25 cellular contexts compared by ENCODE assay signal in genomic region chr15:64742921-64743320, GRCh38. TPM values are rescaled to one million over a fixed set of nuclear protein-coding genes. Genes with fewer than 3 reads are reported as not detected.
DNase-seq lines count a peak whose midpoint lies in the region; ATAC-seq and TF ChIP-seq lines count a peak whose summit lies in the region.
"Had no signal": no experiment of that assay in that cellular context is flagged by ENCODE, and none has a peak within 500 bp of the region (broad histone marks: within the 10 kb centered on the region; RNA-seq: fewer than 3 reads in every experiment).

No MANE protein-coding gene starts in this region.

- H3K36me3 Mint-ChIP-seq in WTC11, result peaks cover 61% of the 10 kb centered on the region
- H3K36me3 Mint-ChIP-seq in activated CD8-positive, alpha-beta memory T cell treated with anti-CD3 and anti-CD28 coated beads, Interleukin-2, amount 10 ng/mL, durations not matched to agents 7 days and 5 days, result no peaks in the 10 kb centered on the region
- H3K36me3 Mint-ChIP-seq: CD8-positive, alpha-beta T cell had no signal

- no peaks in the 10 kb centered on the region for H3K9me3 ChIP-seq in cardiac muscle cell (ENCODE audit: low read depth)
- no peaks in the 10 kb centered on the region for H3K9me3 ChIP-seq in muscle layer of colon (ENCODE audit: low read length)
- no peaks in the 10 kb centered on the region for H3K9me3 ChIP-seq in subcutaneous abdominal adipose tissue (ENCODE audit: control insufficient read depth in 5 of 5, low read length in 5 of 5)
- H3K9me3 ChIP-seq: HAP-1, Peyer's patch had no signal

- DNase-seq in cardiac muscle cell (ENCODE audit: low read depth in 1 of 2, low spot score in 1 of 2) (no peak), left ventricle myocardium superior (no peak), WTC11 (ENCODE audit: low spot score) (no peak), NCI-H1694 treated with DMSO at 0.1 percent for 48 hours (lab: John Stamatoyannopoulos, UW) (no peak), RWPE1 (ENCODE audit: low spot score) (no peak)
- no peak for DNase-seq in activated CD8-positive, alpha-beta memory T cell treated with anti-CD3 and anti-CD28 coated beads, Interleukin-2, amount 10 ng/mL, durations not matched to agents 7 days and 5 days
- DNase-seq: ACHN; C1 segment of cervical spinal cord; CD8-positive, alpha-beta T cell; DND-41; KG1; NCI-H1092; NCI-H1436; NCI-H1930; NCI-H2227 treated with DMSO at 0.1 percent for 48 hours; NCI-H510A treated with DMSO at 0.1 percent for 48 hours; NCI-H748 treated with DMSO at 0.1 percent for 48 hours; NK-92 treated with Interleukin-12 subunit alpha and Interleukin-12 subunit beta, amount 100 ng/mL, for 24 hours; Peyer's patch had no signal

- H3K36me3 ChIP-seq in cardiac muscle cell (peaks cover 27% of the 10 kb centered on the region), muscle layer of colon (ENCODE audit: insufficient read depth, low read length) (peaks cover 9% of the 10 kb centered on the region), subcutaneous abdominal adipose tissue (ENCODE audit: control insufficient read depth in 5 of 5, insufficient read depth in 5 of 5, low read length in 5 of 5) (peaks cover 0 to 8% (median 2%) of the 10 kb centered on the region in 5 donors)
- H3K36me3 ChIP-seq: Peyer's patch had no signal

- no peak overlapping the region for H3K4me3 ChIP-seq in cardiac muscle cell
- no peak overlapping the region for H3K4me3 ChIP-seq in muscle layer of colon (ENCODE audit: low read depth in 1 of 2, low read length in 2 of 2)
- H3K4me3 ChIP-seq in subcutaneous abdominal adipose tissue (ENCODE audit: low read depth in 1 of 5, low read length in 5 of 5), result no peak overlapping the region
- H3K4me3 ChIP-seq: GM12878, HAP-1, Peyer's patch had no signal

- H3K4me1 ChIP-seq in cardiac muscle cell (ENCODE audit: low read depth), result no peaks in the 10 kb centered on the region
- peaks cover 72% of the 10 kb centered on the region for H3K4me1 ChIP-seq in muscle layer of colon (ENCODE audit: insufficient read depth, low read length)
- H3K4me1 ChIP-seq in subcutaneous abdominal adipose tissue (ENCODE audit: control insufficient read depth in 5 of 5, insufficient read depth in 5 of 5, low read length in 5 of 5), result peaks cover 2 to 27% (median 22%) of the 10 kb centered on the region in 5 donors
- H3K4me1 ChIP-seq: HAP-1 had no signal

- ATAC-seq in left ventricle myocardium superior (no peak), WTC11 (no peak)
- ATAC-seq in activated CD8-positive, alpha-beta memory T cell treated with anti-CD3 and anti-CD28 coated beads, Interleukin-2, amount 10 ng/mL, durations not matched to agents 7 days and 5 days, result no peak
- ATAC-seq: CD8-positive, alpha-beta T cell; GM12878 had no signal

- POLR2A ChIA-PET in WTC11 (lab: Charles Lee) (interaction anchor here (0.5 to 1.4 kb wide), 4 partner anchors 22 to 544 kb away, joined by 3 to 6 read pairs (median 3); partner anchors contain the start of gene PIF1), RWPE1 (lab: Yijun Ruan, JAX; ENCODE audit: low non-redundant PET) (no interaction called here)

- H3K4me1 Mint-ChIP-seq in WTC11, result peaks cover 25% of the 10 kb centered on the region
- H3K4me1 Mint-ChIP-seq in activated CD8-positive, alpha-beta memory T cell treated with anti-CD3 and anti-CD28 coated beads, Interleukin-2, amount 10 ng/mL, durations not matched to agents 7 days and 5 days, result no peaks in the 10 kb centered on the region

- intact Hi-C loops in left ventricle myocardium superior (cut with micrococcal nuclease), result loop anchor here (5.0 kb wide), 1 partner anchor 69 kb away; no protein-coding TSS in a partner anchor

- H3K27me3 ChIP-seq in cardiac muscle cell (no peaks in the 10 kb centered on the region), muscle layer of colon (ENCODE audit: control insufficient read depth in 1 of 2, insufficient read depth in 2 of 2, low read length in 2 of 2) (no peaks in the 10 kb centered on the region), subcutaneous abdominal adipose tissue (ENCODE audit: control insufficient read depth in 5 of 5, insufficient read depth in 4 of 5, low read length in 5 of 5) (peaks cover 0 to 4% (median 0%) of the 10 kb centered on the region in 5 donors)
- H3K27me3 ChIP-seq: Peyer's patch had no signal

- peak overlapping the region; percentile 31 for H3K27ac ChIP-seq in cardiac muscle cell
- peak overlapping the region; percentile 97 for H3K27ac ChIP-seq in muscle layer of colon (ENCODE audit: low read depth, low read length)
- peak overlapping the region; percentile 50 for H3K27ac ChIP-seq in subcutaneous abdominal adipose tissue (ENCODE audit: low read depth, low read length)
- no peak overlapping the region for H3K27ac ChIP-seq in RWPE1
- H3K27ac ChIP-seq: 22Rv1 had no signal

- CTCF ChIA-PET in WTC11 (lab: Charles Lee) (interaction anchor here (1.3 to 1.5 kb wide), 2 partner anchors 66 to 92 kb away, joined by 5 to 12 read pairs; no protein-coding TSS in a partner anchor), RWPE1 (lab: Yijun Ruan, JAX) (interaction anchor here (1.0 kb wide), 1 partner anchor 11 kb away, joined by 5 read pairs; no protein-coding TSS in a partner anchor)
- CTCF ChIA-PET in activated CD8-positive, alpha-beta memory T cell treated with anti-CD3 and anti-CD28 coated beads, Interleukin-2, amount 10 ng/mL, durations not matched to agents 7 days and 5 days (lab: Charles Lee), result interaction anchor here (1.4 kb wide), 1 partner anchor 10 kb away, joined by 5 read pairs; no protein-coding TSS in a partner anchor

- no peak for TF ChIP-seq CTCF in cardiac muscle cell (IDR thresholded peaks at IDR 0.05; ENCODE audit: low read depth, low read length)
- TF ChIP-seq CTCF in WTC11 (IDR thresholded peaks at IDR 0.05), result no peak
- no peak for TF ChIP-seq CTCF in RWPE1 (conservative IDR thresholded peaks at IDR 0.05; ENCODE audit: low read depth)

- no peaks in the 10 kb centered on the region for H3K9me3 Mint-ChIP-seq in WTC11
- H3K9me3 Mint-ChIP-seq in activated CD8-positive, alpha-beta memory T cell treated with anti-CD3 and anti-CD28 coated beads, Interleukin-2, amount 10 ng/mL, durations not matched to agents 7 days and 5 days (ENCODE audit: low read depth), result no peaks in the 10 kb centered on the region
- H3K9me3 Mint-ChIP-seq: CD8-positive, alpha-beta T cell had no signal

- peak overlapping the region; percentile 32 for H3K9ac ChIP-seq in muscle layer of colon (ENCODE audit: low read length)
- H3K9ac ChIP-seq in subcutaneous abdominal adipose tissue (ENCODE audit: low read length in 5 of 5), result no peak overlapping the region

- 0 out of 2 replicates have a peak overlapping the region, but pooled peaks have one; percentile 36 for H3K27ac Mint-ChIP-seq in WTC11
- no peak overlapping the region for H3K27ac Mint-ChIP-seq in activated CD8-positive, alpha-beta memory T cell treated with anti-CD3 and anti-CD28 coated beads, Interleukin-2, amount 10 ng/mL, durations not matched to agents 7 days and 5 days
- H3K27ac Mint-ChIP-seq: CD8-positive, alpha-beta T cell had no signal

- no peaks in the 10 kb centered on the region for H3K27me3 Mint-ChIP-seq in WTC11 (ENCODE audit: low read depth)
- H3K27me3 Mint-ChIP-seq in activated CD8-positive, alpha-beta memory T cell treated with anti-CD3 and anti-CD28 coated beads, Interleukin-2, amount 10 ng/mL, durations not matched to agents 7 days and 5 days, result peaks cover 19% of the 10 kb centered on the region

- no peak overlapping the region for H3K4me3 Mint-ChIP-seq in WTC11
- no peak overlapping the region for H3K4me3 Mint-ChIP-seq in activated CD8-positive, alpha-beta memory T cell treated with anti-CD3 and anti-CD28 coated beads, Interleukin-2, amount 10 ng/mL, durations not matched to agents 7 days and 5 days
- H3K4me3 Mint-ChIP-seq: CD8-positive, alpha-beta T cell had no signal

TF ChIP-seq in WTC11, 78 proteins besides CTCF, POLR2A, EP300 and RAD21 (continues in another document):
- TF ChIP-seq SOX15 (CRISPR knock-in tag; IDR thresholded peaks at IDR 0.05) (no peak), RELA (CRISPR knock-in tag; IDR thresholded peaks at IDR 0.05; ENCODE audit: borderline replicate concordance) (no peak), GRHL2 (CRISPR knock-in tag; IDR thresholded peaks at IDR 0.05; ENCODE audit: insufficient replicate concordance, severe bottlenecking) (no peak), ZNF423 (CRISPR knock-in tag; IDR thresholded peaks at IDR 0.05) (no peak), TP53 (CRISPR knock-in tag; IDR thresholded peaks at IDR 0.05) (no peak), TEAD1 (CRISPR knock-in tag; IDR thresholded peaks at IDR 0.05) (no peak), ATF3 (CRISPR knock-in tag; conservative IDR thresholded peaks at IDR 0.05) (no peak), ZNF219 (CRISPR knock-in tag; IDR thresholded peaks at IDR 0.05; ENCODE audit: borderline replicate concordance) (no peak), MXD4 (CRISPR knock-in tag; IDR thresholded peaks at IDR 0.05; ENCODE audit: borderline replicate concordance) (no peak), SMAD3 (CRISPR knock-in tag; IDR thresholded peaks at IDR 0.05; ENCODE audit: borderline replicate concordance) (no peak), ZBTB21 (CRISPR knock-in tag; IDR thresholded peaks at IDR 0.05; ENCODE audit: borderline replicate concordance) (no peak), RORB (CRISPR knock-in tag; IDR thresholded peaks at IDR 0.05) (no peak), ZNF416 (CRISPR knock-in tag; IDR thresholded peaks at IDR 0.05) (no peak), NFYB (CRISPR knock-in tag; conservative IDR thresholded peaks at IDR 0.05; ENCODE audit: low read depth) (no peak)
- TF ChIP-seq, protein P1, sequence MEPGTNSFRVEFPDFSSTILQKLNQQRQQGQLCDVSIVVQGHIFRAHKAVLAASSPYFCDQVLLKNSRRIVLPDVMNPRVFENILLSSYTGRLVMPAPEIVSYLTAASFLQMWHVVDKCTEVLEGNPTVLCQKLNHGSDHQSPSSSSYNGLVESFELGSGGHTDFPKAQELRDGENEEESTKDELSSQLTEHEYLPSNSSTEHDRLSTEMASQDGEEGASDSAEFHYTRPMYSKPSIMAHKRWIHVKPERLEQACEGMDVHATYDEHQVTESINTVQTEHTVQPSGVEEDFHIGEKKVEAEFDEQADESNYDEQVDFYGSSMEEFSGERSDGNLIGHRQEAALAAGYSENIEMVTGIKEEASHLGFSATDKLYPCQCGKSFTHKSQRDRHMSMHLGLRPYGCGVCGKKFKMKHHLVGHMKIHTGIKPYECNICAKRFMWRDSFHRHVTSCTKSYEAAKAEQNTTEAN (CRISPR knock-in tag; IDR thresholded peaks at IDR 0.05), result no peak

RNA-seq across cellular contexts. Expression of gene RBPMS2, which starts 32.5 kb away (rescaled TPM):
- 18.4 and 35.4 TPM in 2 replicates for total RNA-seq in cardiac muscle cell
- polyA plus RNA-seq in cardiac muscle cell, result 213 and 223 TPM in 2 replicates
- total RNA-seq in left ventricle myocardium superior, result 213 TPM
- total RNA-seq in WTC11 (2021), result 195 to 210 TPM (median 202 TPM) in 3 replicates
- not detected for total RNA-seq in activated CD8-positive, alpha-beta memory T cell treated with anti-CD3 and anti-CD28 coated beads, Interleukin-2, amount 10 ng/mL, durations not matched to agents 7 days and 5 days
- total RNA-seq: CD8-positive, alpha-beta T cell; OCI-LY7 had no signal

Comparison
In these comparisons a context has a peak if more than half of its experiments do, and no peak if none do; other contexts are left out.
1. RNA of gene RBPMS2, which starts 32.5 kb away (total RNA-seq): 213 TPM in left ventricle myocardium superior (single experiment), 195 to 210 TPM in WTC11 and 18.4 to 35.4 TPM in cardiac muscle cell; not detected in activated CD8-positive, alpha-beta memory T cell treated with anti-CD3 and anti-CD28 coated beads, Interleukin-2, amount 10 ng/mL, durations not matched to agents 7 days and 5 days; every median in the first group is over 10 times any median in the second.